ENCODE assay signal across 22 cellular contexts in genomic region chr6:21414065-21414464, GRCh38.
"Had no signal": no experiment of that assay in that cellular context is flagged by ENCODE, and none has a peak within 500 bp of the region (broad histone marks: within the 10 kb centered on the region; RNA-seq: fewer than 3 reads in every experiment).

No MANE protein-coding gene starts in this region.

- H3K4me1 Mint-ChIP-seq: naive thymus-derived CD4-positive, alpha-beta T cell; neural crest cell had no signal

- H3K36me3 Mint-ChIP-seq: naive thymus-derived CD4-positive, alpha-beta T cell had no signal

- H3K27ac ChIP-seq: epithelial cell of prostate, esophagus muscularis mucosa, gastroesophageal sphincter, pancreas, stomach, thoracic aorta, transverse colon had no signal

- H3K4me1 ChIP-seq: esophagus muscularis mucosa, gastroesophageal sphincter, pancreas, stomach, transverse colon had no signal

- H3K9me3 ChIP-seq: gastroesophageal sphincter, pancreas, thoracic aorta had no signal

- H3K27ac Mint-ChIP-seq: dendritic cell treated with granulocyte-macrophage colony-stimulating factor and Interleukin-4, amounts not matched to agents 40 ng/mL and 50 ng/mL, for 4 days; effector memory CD8-positive, alpha-beta T cell; progenitor cell of endocrine pancreas had no signal

- H3K4me3 Mint-ChIP-seq: dendritic cell treated with granulocyte-macrophage colony-stimulating factor and Interleukin-4, amounts not matched to agents 40 ng/mL and 50 ng/mL, for 4 days; effector memory CD8-positive, alpha-beta T cell; naive thymus-derived CD4-positive, alpha-beta T cell; neural crest cell had no signal

- H3K27me3 Mint-ChIP-seq: dendritic cell treated with granulocyte-macrophage colony-stimulating factor and Interleukin-4, amounts not matched to agents 40 ng/mL and 50 ng/mL, for 4 days; progenitor cell of endocrine pancreas had no signal

- DNase-seq: effector memory CD8-positive, alpha-beta T cell; foreskin fibroblast; kidney; left colon; naive thymus-derived CD4-positive, alpha-beta T cell; occipital lobe; pancreas; right cardiac atrium; small intestine; stimulated activated CD4-positive, alpha-beta T cell treated with anti-CD3 and anti-CD28 coated beads, Interleukin-12 subunit alpha, Interleukin-12 subunit beta, amount 100 ng/mL, for 4 hours; stimulated activated naive CD4-positive, alpha-beta T cell; stomach; substantia nigra; transverse colon had no signal

- H3K27me3 ChIP-seq: esophagus muscularis mucosa, gastroesophageal sphincter, pancreas, stomach, transverse colon had no signal

- FAIRE-seq: colon, kidney, pancreas, small intestine had no signal

- H3K4me3 ChIP-seq: esophagus muscularis mucosa, gastroesophageal sphincter, pancreas, stomach, thoracic aorta, transverse colon had no signal

- H3K36me3 ChIP-seq: esophagus muscularis mucosa, gastroesophageal sphincter, pancreas, stomach, thoracic aorta, transverse colon had no signal

- H3K9me3 Mint-ChIP-seq: dendritic cell treated with granulocyte-macrophage colony-stimulating factor and Interleukin-4, amounts not matched to agents 40 ng/mL and 50 ng/mL, for 4 days; effector memory CD8-positive, alpha-beta T cell; neural crest cell had no signal
